Comparison of ENCODE assay signal across 8 cellular contexts in genomic region chr14:89955022-89955414, GRCh38. TPM values are rescaled to one million over a fixed set of nuclear protein-coding genes. Genes with fewer than 3 reads are reported as not detected.
DNase-seq lines count a peak whose midpoint lies in the region; ATAC-seq, FAIRE-seq and TF ChIP-seq lines count a peak whose summit lies in the region.

No MANE protein-coding gene starts in this region.

- H3K36me3 ChIP-seq in CD8-positive, alpha-beta memory T cell (ENCODE audit: insufficient read depth, low read length), result no peaks in the 10 kb centered on the region
- no peaks in the 10 kb centered on the region for H3K36me3 ChIP-seq in liver (ENCODE audit: control insufficient read depth in 4 of 4, insufficient read depth in 3 of 4, low read depth in 1 of 4, low read length in 3 of 4)
- H3K36me3 ChIP-seq in tibial nerve, result peaks cover 0 to 17% (median 0%) of the 10 kb centered on the region in 3 donors

- TF ChIP-seq POLR2A in tibial nerve (IDR thresholded peaks at IDR 0.05), result no peak

- TF ChIP-seq CTCF in astrocyte of the cerebellum (IDR thresholded peaks at IDR 0.05; ENCODE audit: low read depth, low read length, missing control alignments), result no peak
- TF ChIP-seq CTCF in liver (IDR thresholded peaks at IDR 0.05; ENCODE audit: low read depth, low read length, missing input control), result no peak
- no peak for TF ChIP-seq CTCF in tibial nerve (IDR thresholded peaks at IDR 0.05)

- CTCF ChIA-PET in CD8-positive, alpha-beta memory T cell (lab: Charles Lee), result interaction anchor here (0.9 to 3.0 kb wide), 2 partner anchors 16 kb away, joined by 3 to 14 read pairs; no protein-coding TSS in a partner anchor

- no peaks in the 10 kb centered on the region for H3K9me3 ChIP-seq in CD8-positive, alpha-beta memory T cell (ENCODE audit: low read length)
- no peaks in the 10 kb centered on the region for H3K9me3 ChIP-seq in liver (ENCODE audit: control insufficient read depth in 4 of 4, low read length in 3 of 4)
- H3K9me3 ChIP-seq in tibial nerve, result no peaks in the 10 kb centered on the region

- in situ Hi-C loops in astrocyte of the cerebellum (cut with HindIII; ENCODE audit: low sequenced_read_pairs), result no loop called here

- H3K4me1 ChIP-seq in CD8-positive, alpha-beta memory T cell (ENCODE audit: insufficient read depth, low read length), result peaks cover 44% of the 10 kb centered on the region
- H3K4me1 ChIP-seq in liver (ENCODE audit: control insufficient read depth in 4 of 4, insufficient read depth in 4 of 4, low read length in 3 of 4) (peaks cover 0 to 30% (median 19%) of the 10 kb centered on the region in 4 donors), tibial nerve (peaks cover 0 to 26% (median 11%) of the 10 kb centered on the region in 4 donors)

- no peaks in the 10 kb centered on the region for H3K27me3 ChIP-seq in CD8-positive, alpha-beta memory T cell (ENCODE audit: insufficient read depth, low read length, poor library complexity, severe bottlenecking)
- no peaks in the 10 kb centered on the region for H3K27me3 ChIP-seq in liver (ENCODE audit: control insufficient read depth in 4 of 4, insufficient read depth in 4 of 4, low read length in 3 of 4)
- no peaks in the 10 kb centered on the region for H3K27me3 ChIP-seq in tibial nerve

- peak overlapping the region; percentile 87 to 97 (median 94) for H3K4me3 Mint-ChIP-seq in CD8-positive, alpha-beta memory T cell

- TF ChIP-seq RAD21 in liver (IDR thresholded peaks at IDR 0.05), result no peak

- peaks cover 47 to 59% (median 51%) of the 10 kb centered on the region in 3 donors for H3K4me1 Mint-ChIP-seq in CD8-positive, alpha-beta memory T cell

- 5% methylated on average over 8 of the region's 8 CpGs for WGBS in liver
- WGBS in tibial nerve, 2 donors, result 0 to 6% methylated on average over 8 of the region's 8 CpGs

- H3K27ac ChIP-seq in CD8-positive, alpha-beta memory T cell (ENCODE audit: low read depth, low read length), result peak overlapping the region; percentile 98
- H3K27ac ChIP-seq in liver (ENCODE audit: low read depth in 1 of 2, low read length in 2 of 2) (peak overlapping the region; percentile 83 to 86), tibial nerve (peak overlapping the region in 3 of 4 donors; percentile 87 to 97 (median 94))

- peak; percentile 2 for ATAC-seq in HG03039 (IDR thresholded peaks at IDR 0.05; ENCODE audit: unreplicated experiment)

- peak overlapping the region; percentile 5 to 63 for H3K9ac ChIP-seq in liver (ENCODE audit: low read depth in 1 of 2, low read length in 2 of 2)

- no peak for DNase-seq in CD8-positive, alpha-beta memory T cell
- DNase-seq in astrocyte of the cerebellum (ENCODE audit: low read depth) (no peak), tibial nerve (ENCODE audit: low spot score in 2 of 2) (peak in 1 of 2 donors; percentile 17), HTR-8/SVneo (ENCODE audit: insufficient read length, low spot score) (no peak), NCI-H1048 (lab: John Stamatoyannopoulos, UW) (no peak), NCI-H2081 treated with DMSO at 0.1 percent for 48 hours (lab: John Stamatoyannopoulos, UW) (no peak)

- no peaks in the 10 kb centered on the region for H3K27me3 Mint-ChIP-seq in CD8-positive, alpha-beta memory T cell

- TF ChIP-seq EP300 in tibial nerve (IDR thresholded peaks at IDR 0.05), result no peak

- H3K36me3 Mint-ChIP-seq in CD8-positive, alpha-beta memory T cell, result peaks cover 0 to 30% (median 2%) of the 10 kb centered on the region in 3 donors

- peak overlapping the region; percentile 92 for H3K4me3 ChIP-seq in CD8-positive, alpha-beta memory T cell (ENCODE audit: low read length)
- H3K4me3 ChIP-seq in astrocyte of the cerebellum (ENCODE audit: low read depth, low read length) (peak overlapping the region; percentile 64), liver (ENCODE audit: low read depth in 1 of 3, low read length in 3 of 3) (peak overlapping the region; percentile 90 to 99 (median 94)), tibial nerve (peak overlapping the region; percentile 64 to 94 (median 78))

- no peak for FAIRE-seq in HTR-8/SVneo (lab: Jason Lieb, UNC)

- no peaks in the 10 kb centered on the region for H3K9me3 Mint-ChIP-seq in CD8-positive, alpha-beta memory T cell

- H3K27ac Mint-ChIP-seq in CD8-positive, alpha-beta memory T cell, result peak overlapping the region; percentile 88 to 99 (median 96)

- POLR2A ChIA-PET in CD8-positive, alpha-beta memory T cell (lab: Charles Lee), result interaction anchor here (0.5 to 1.6 kb wide), 3 partner anchors 107 to 428 kb away, joined by 3 to 7 read pairs (median 4); partner anchors contain the start of gene PSMC1

TF ChIP-seq in liver, 16 proteins besides CTCF, POLR2A, EP300 and RAD21:
- TF ChIP-seq EGR1 (IDR thresholded peaks at IDR 0.05; ENCODE audit: low read depth in 2 of 2) (peak in 1 of 2 donors; percentile 5), REST (IDR thresholded peaks at IDR 0.05) (no peak)
TF ChIP-seq in liver: peak in this region for 1.

RNA-seq across cellular contexts. Expression of gene EFCAB11, which starts 0.5 kb away (rescaled TPM):
- total RNA-seq in CD8-positive, alpha-beta memory T cell, result 10 to 100 TPM in 1 of 2 experiments, 1 to 10 TPM in 1; 9.8 to 12.1 TPM
- polyA plus RNA-seq in CD8-positive, alpha-beta memory T cell, result 2.0 TPM
- total RNA-seq in liver, result 1 to 10 TPM; 2.8 to 4.0 TPM
- 1 to 10 TPM; 2.1 to 4.7 TPM for polyA plus RNA-seq in liver
- total RNA-seq in tibial nerve, result 1 to 10 TPM; 2.2 to 7.8 (median 4.4) TPM

RNA-seq across cellular contexts. Expression of gene TDP1, which starts 0.7 kb away (rescaled TPM):
- total RNA-seq in CD8-positive, alpha-beta memory T cell, result 10 to 100 TPM; 82.2 to 84.2 TPM
- 38.7 TPM for polyA plus RNA-seq in CD8-positive, alpha-beta memory T cell
- total RNA-seq in liver (10 to 100 TPM in 1 of 2 donors, 1 to 10 TPM in 1; 5.1 to 10.6 TPM), tibial nerve (1 to 10 TPM; 5.9 to 9.0 (median 6.5) TPM)
- polyA plus RNA-seq in liver, result 1 to 10 TPM; 3.3 to 3.4 TPM

Comparison
In these comparisons a context has a peak if more than half of its experiments do, and no peak if none do; other contexts are left out.
1. RNA of gene TDP1, which starts 0.7 kb away (total RNA-seq): 82.2 to 84.2 TPM in CD8-positive, alpha-beta memory T cell; 5.1 to 10.6 TPM in liver and 5.9 to 9.0 TPM in tibial nerve; every median in the first group is over 4 times any median in the second.
2. Peak in every context shown above with its lines, with median percentiles within 50 percentile points of each other: H3K27ac ChIP-seq and H3K4me3 ChIP-seq.